8 cellular contexts compared by ENCODE assay signal in the genomic region with DNA sequence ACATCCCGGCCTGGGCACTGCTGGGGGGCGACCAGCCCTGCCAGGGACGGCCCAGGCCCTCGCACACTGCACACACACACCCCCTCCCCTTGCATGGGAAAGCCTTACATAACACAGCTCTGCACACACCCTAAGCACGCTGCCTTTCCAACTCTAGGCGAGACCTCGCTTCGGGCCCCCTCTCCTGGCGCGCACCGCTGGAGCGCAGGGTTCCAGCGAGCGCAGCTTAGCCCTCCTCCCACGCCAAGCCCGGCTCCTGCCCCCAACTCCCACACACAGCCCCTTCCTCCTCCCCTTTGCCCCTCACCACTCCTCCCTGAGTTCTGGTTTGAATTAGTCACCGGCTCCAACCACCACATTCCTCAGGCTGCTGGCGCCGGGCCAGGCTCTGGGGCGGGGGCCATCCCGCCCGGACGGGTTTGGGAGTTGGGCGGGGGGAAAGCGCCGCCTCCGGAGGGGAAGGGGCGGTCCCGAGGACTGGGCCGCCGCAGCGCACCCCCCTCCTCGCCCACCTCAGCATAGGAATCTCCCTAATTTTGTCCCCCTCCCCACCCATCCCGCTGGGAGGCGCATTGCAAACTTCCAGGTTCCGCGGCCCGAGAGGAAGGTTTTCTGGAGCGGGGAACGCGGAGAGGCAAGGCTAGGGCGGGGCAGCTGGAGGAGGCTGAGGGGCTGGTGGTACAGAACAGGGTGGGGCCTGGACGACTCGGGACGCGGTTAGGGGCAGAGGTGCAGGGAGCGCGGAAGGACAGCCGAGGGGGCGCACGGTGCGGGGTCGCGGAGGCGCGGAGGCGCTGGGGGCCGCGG. TPM values are rescaled to one million over a fixed set of nuclear protein-coding genes. Genes with fewer than 3 reads are reported as not detected.
DNase-seq lines count a peak whose midpoint lies in the region; TF ChIP-seq lines count a peak whose summit lies in the region.

No MANE protein-coding gene starts in this region.

- H3K4me1 ChIP-seq in mononuclear cell (ENCODE audit: insufficient read depth, low read length) = peaks cover 63% of the 10 kb centered on the region
- peaks cover 51% of the 10 kb centered on the region for H3K4me1 ChIP-seq in testis

- H3K27ac ChIP-seq in epithelial cell of prostate = peak overlapping the region; percentile 98
- peak overlapping the region; percentile 84 to 95 for H3K27ac ChIP-seq in testis

- H3K27me3 ChIP-seq in GM06990 (replicated peaks; ENCODE audit: control insufficient read depth, insufficient read depth, low read length) (no peaks in the 10 kb centered on the region), mononuclear cell (ENCODE audit: insufficient read depth, low read length) (no peaks in the 10 kb centered on the region), testis (no peaks in the 10 kb centered on the region)

- no peaks in the 10 kb centered on the region for H3K9me3 ChIP-seq in mononuclear cell (ENCODE audit: low read depth, low read length)
- no peaks in the 10 kb centered on the region for H3K9me3 ChIP-seq in testis

- H3K4me3 ChIP-seq in GM06990 (replicated peaks; ENCODE audit: low read depth, low read length) (peak overlapping the region; percentile 70), mononuclear cell (ENCODE audit: low read length) (peak overlapping the region; percentile 89), testis (peak overlapping the region; percentile 86 to 93)

- TF ChIP-seq POLR2A in testis (IDR thresholded peaks at IDR 0.05) = no peak

- TF ChIP-seq CTCF in GM06990 (IDR thresholded peaks at IDR 0.05; ENCODE audit: insufficient read depth, low read length, poor library complexity, severe bottlenecking) (peak; percentile 16), testis (IDR thresholded peaks at IDR 0.05) (no peak)

- H3K36me3 ChIP-seq in GM06990 (ENCODE audit: control insufficient read depth, insufficient read depth, low read length) = no peaks in the 10 kb centered on the region
- no peaks in the 10 kb centered on the region for H3K36me3 ChIP-seq in testis (ENCODE audit: low read depth, missing control alignments)

- intact Hi-C loops in testis (cut with DNase I; ENCODE audit: low total_unique reads) = loop anchor here (10.0 kb wide), 1 partner anchor 151 kb away; no protein-coding TSS in a partner anchor

- DNase-seq in GM06990 (ENCODE audit: extremely low read depth, insufficient read length) = no peak
- DNase-seq in NCI-H2227 treated with DMSO at 0.1 percent for 48 hours (lab: John Stamatoyannopoulos, UW) = peak; percentile 73
- peak; percentile 56 for DNase-seq in activated T-cell treated with anti-CD3 and anti-CD28 coated beads for 1 hour (ENCODE audit: low read depth)
- DNase-seq in epithelial cell of prostate (ENCODE audit: low read depth, low spot score) = no peak
- DNase-seq in testis = peak; percentile 82
- no peak for DNase-seq in occipital lobe (lab: John Stamatoyannopoulos, UW)
- no peak for DNase-seq in NCI-H1092 treated with DMSO at 0.1 percent for 48 hours (lab: John Stamatoyannopoulos, UW)

- 1% methylated on average over 44 to 59 of the region's 59 CpGs for WGBS in testis, 2 donors

RNA-seq across cellular contexts. Expression of a gene that starts 1.0 kb away (rescaled TPM):
- total RNA-seq in mononuclear cell (281 TPM), testis (100 to 1,000 TPM; 137 to 148 TPM), occipital lobe (18.6 TPM)
- polyA plus RNA-seq in testis (ENCODE audit: insufficient read depth, low read depth, low replicate concordance) = 95.8 TPM

RNA-seq across cellular contexts. Expression of a gene that starts 28.1 kb away (rescaled TPM):
- total RNA-seq in mononuclear cell = 2,066 TPM
- total RNA-seq in testis = 100 to 1,000 TPM; 607 to 868 TPM
- polyA plus RNA-seq in testis (ENCODE audit: insufficient read depth, low read depth, low replicate concordance) = 1,165 TPM
- total RNA-seq in occipital lobe = 1,633 TPM

RNA-seq across cellular contexts. Expression of a gene that starts 45.7 kb away (rescaled TPM):
- total RNA-seq in mononuclear cell (3.3 TPM), testis (10 to 100 TPM; 24.3 to 30.0 TPM), occipital lobe (4.5 TPM)
- polyA plus RNA-seq in testis (ENCODE audit: insufficient read depth, low read depth, low replicate concordance) = 25.0 TPM

RNA-seq across cellular contexts. Expression of a gene that starts 56.0 kb away (rescaled TPM):
- 102 TPM for total RNA-seq in mononuclear cell
- total RNA-seq in testis = 100 to 1,000 TPM in 1 of 2 donors, 10 to 100 TPM in 1; 97.2 to 115 TPM
- 87.6 TPM for polyA plus RNA-seq in testis (ENCODE audit: insufficient read depth, low read depth, low replicate concordance)
- total RNA-seq in occipital lobe = 129 TPM

Comparison
In these comparisons a context has a peak if more than half of its experiments do, and no peak if none do; other contexts are left out.
1. DNase-seq: peak in NCI-H2227 treated with DMSO at 0.1 percent for 48 hours (single experiment), activated T-cell treated with anti-CD3 and anti-CD28 coated beads for 1 hour (single experiment) and testis (single experiment); none in GM06990 (single experiment), epithelial cell of prostate (single experiment), occipital lobe (single experiment) and NCI-H1092 treated with DMSO at 0.1 percent for 48 hours (single experiment).
2. Peak in every context shown above with its lines, with median percentiles within 50 percentile points of each other: H3K4me3 ChIP-seq.